ENCODE assay signal across 8 cellular contexts in genomic region chr11:32792948-32793475, GRCh38. TPM values are rescaled to one million over a fixed set of nuclear protein-coding genes. Genes with fewer than 3 reads are reported as not detected.
DNase-seq lines count a peak whose midpoint lies in the region; ATAC-seq and TF ChIP-seq lines count a peak whose summit lies in the region.

No MANE protein-coding gene starts in this region.

- peak; percentile 95 for ATAC-seq in HG03066 (IDR thresholded peaks at IDR 0.05; ENCODE audit: low read depth, unreplicated experiment)

- H3K4me1 ChIP-seq in cardiac muscle cell (ENCODE audit: low read depth): no peaks in the 10 kb centered on the region

- no peaks in the 10 kb centered on the region for H3K9me3 ChIP-seq in cardiac muscle cell (ENCODE audit: low read depth)

- H3K27ac ChIP-seq in cardiac muscle cell: no peak overlapping the region

- peak; percentile 72 for TF ChIP-seq CTCF in cardiac muscle cell (IDR thresholded peaks at IDR 0.05; ENCODE audit: low read depth, low read length)

- H3K27me3 ChIP-seq in cardiac muscle cell: peaks cover 36% of the 10 kb centered on the region

- DNase-seq in cardiac muscle cell (ENCODE audit: low read depth in 1 of 2, low spot score in 1 of 2) (peak; percentile 47 to 68), cardiac septum (ENCODE audit: low spot score) (no peak), NCI-H2227 treated with DMSO at 0.1 percent for 48 hours (lab: John Stamatoyannopoulos, UW) (peak; percentile 63), dedifferentiated amniotic fluid mesenchymal stem cell (ENCODE audit: extremely low spot score) (peak; percentile 52), medulla oblongata (ENCODE audit: extremely low spot score) (peak; percentile 67)
- peak; percentile 48 to 68 for DNase-seq in activated CD4-positive, alpha-beta T cell treated with anti-CD3 and anti-CD28 coated beads for 4 hours
- DNase-seq in stimulated activated CD8-positive, alpha-beta memory T cell treated with anti-CD3 and anti-CD28 coated beads, Interleukin-15, amount 100 ng/mL, for 4 hours (ENCODE audit: low read depth in 2 of 2): peak; percentile 17 to 21

- H3K36me3 ChIP-seq in cardiac muscle cell: no peaks in the 10 kb centered on the region

- H3K4me3 ChIP-seq in cardiac muscle cell: no peak overlapping the region

- intact Hi-C loops in cardiac septum (cut with DNase I): loop anchor here (5.0 to 10.0 kb wide), 3 partner anchors 81 to 471 kb away; no protein-coding TSS in a partner anchor

RNA-seq across cellular contexts. Expression of gene CCDC73, which starts 1.4 kb away (rescaled TPM):
- not detected in 2 replicates for total RNA-seq in cardiac muscle cell
- 0.76 TPM in 1 of 2 replicates, not detected in the other for polyA plus RNA-seq in cardiac muscle cell
- not detected for total RNA-seq in cardiac septum

RNA-seq across cellular contexts. Expression of gene PRRG4, which starts 36.7 kb away (rescaled TPM):
- total RNA-seq in cardiac muscle cell (not detected in 2 replicates), cardiac septum (0.40 TPM)
- not detected in 2 replicates for polyA plus RNA-seq in cardiac muscle cell
